In the genomic region with DNA sequence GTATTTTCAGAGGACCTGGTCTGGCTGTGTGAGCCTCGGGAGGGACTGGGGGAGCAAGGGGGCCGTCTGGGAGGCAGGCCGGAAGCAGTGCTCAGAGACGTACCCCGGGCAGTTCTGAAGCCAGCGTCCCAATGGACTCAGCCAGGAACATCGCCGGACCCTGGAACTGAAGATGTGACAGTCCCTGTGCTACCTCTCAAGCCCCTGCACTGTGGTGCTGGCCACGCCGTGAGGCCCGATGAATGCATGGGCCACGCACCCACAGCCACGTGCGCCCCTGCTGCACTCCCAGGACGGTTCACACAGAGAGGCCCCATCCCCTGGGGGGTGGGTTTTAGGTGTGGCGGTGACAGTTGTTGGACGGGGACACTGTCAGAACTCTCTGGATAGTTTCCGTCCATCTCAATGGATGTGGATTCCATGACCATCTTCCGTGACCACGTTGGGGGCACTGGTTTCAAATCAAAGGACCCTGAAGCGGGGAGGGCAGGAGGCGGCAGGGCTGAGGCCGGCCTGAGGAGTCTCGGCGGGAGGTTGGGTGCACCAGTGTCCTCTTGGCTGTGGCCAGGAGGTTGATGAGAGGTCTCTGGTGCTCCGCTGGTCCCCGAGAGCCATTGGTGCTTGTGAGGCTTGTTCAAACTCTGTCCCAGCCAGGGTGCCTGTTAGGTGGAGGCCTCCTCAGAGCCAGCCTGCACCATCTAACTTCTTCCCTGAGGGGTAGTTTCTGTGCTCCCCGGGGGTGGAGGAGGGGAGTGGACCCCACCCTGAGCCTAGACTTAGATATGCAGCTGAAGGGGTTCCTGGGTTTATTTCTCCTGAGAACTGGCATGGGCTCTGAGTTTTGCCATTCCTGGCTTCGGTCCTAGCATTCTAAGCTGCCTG, we compare ENCODE assay signal across 9 cellular contexts.
"Had no signal": no experiment of that assay in that cellular context is flagged by ENCODE, and none has a peak within 500 bp of the region (broad histone marks: within the 10 kb centered on the region; RNA-seq: fewer than 3 reads in every experiment).

No MANE protein-coding gene starts in this region.

- H3K36me3 Mint-ChIP-seq: activated naive CD8-positive, alpha-beta T cell treated with anti-CD3 and anti-CD28 coated beads for 36 hours had no signal

- H3K4me3 Mint-ChIP-seq: activated CD4-positive, alpha-beta T cell treated with anti-CD3 and anti-CD28 coated beads, Interleukin-2, amount 10 ng/mL, durations not matched to agents 7 days and 5 days; activated naive CD8-positive, alpha-beta T cell treated with anti-CD3 and anti-CD28 coated beads for 36 hours; nephron; T-helper 1 cell treated with Interleukin-12 subunit alpha and Interleukin-12 subunit beta and Interleukin-4 antibody, amounts not matched to agents 30 μg/mL and 1 μg/mL, for 36 hours had no signal

- H3K4me3 ChIP-seq: dorsolateral prefrontal cortex, upper lobe of left lung had no signal

- DNase-seq: activated B cell treated with CpG ODN at 0.5 μM for 24 hours; stimulated activated naive CD4-positive, alpha-beta T cell treated with Interleukin-2 at 50 U/mL for 16 hours had no signal

- H3K4me1 Mint-ChIP-seq: activated CD4-positive, alpha-beta T cell treated with anti-CD3 and anti-CD28 coated beads, Interleukin-2, amount 10 ng/mL, durations not matched to agents 7 days and 5 days; activated naive CD8-positive, alpha-beta T cell treated with anti-CD3 and anti-CD28 coated beads for 36 hours had no signal

- H3K27me3 ChIP-seq: dorsolateral prefrontal cortex, foreskin keratinocyte, upper lobe of left lung had no signal

- H3K9me3 ChIP-seq: upper lobe of left lung had no signal

- H3K27ac ChIP-seq: foreskin keratinocyte, upper lobe of left lung had no signal

- H3K4me1 ChIP-seq: foreskin keratinocyte had no signal

- H3K27ac Mint-ChIP-seq: activated CD4-positive, alpha-beta T cell treated with anti-CD3 and anti-CD28 coated beads, Interleukin-2, amount 10 ng/mL, durations not matched to agents 7 days and 5 days; activated naive CD8-positive, alpha-beta T cell treated with anti-CD3 and anti-CD28 coated beads for 36 hours; nephron; T-helper 1 cell treated with Interleukin-12 subunit alpha and Interleukin-12 subunit beta and Interleukin-4 antibody, amounts not matched to agents 30 μg/mL and 1 μg/mL, for 36 hours had no signal

- H3K27me3 Mint-ChIP-seq: activated CD4-positive, alpha-beta T cell treated with anti-CD3 and anti-CD28 coated beads, Interleukin-2, amount 10 ng/mL, durations not matched to agents 7 days and 5 days had no signal

- H3K9me3 Mint-ChIP-seq: activated B cell treated with CpG ODN at 0.5 μM for 24 hours; activated CD4-positive, alpha-beta T cell treated with anti-CD3 and anti-CD28 coated beads, Interleukin-2, amount 10 ng/mL, durations not matched to agents 7 days and 5 days; activated naive CD8-positive, alpha-beta T cell treated with anti-CD3 and anti-CD28 coated beads for 36 hours; nephron; T-helper 1 cell treated with Interleukin-12 subunit alpha and Interleukin-12 subunit beta and Interleukin-4 antibody, amounts not matched to agents 30 μg/mL and 1 μg/mL, for 36 hours had no signal
